Comparison of ENCODE assay signal across 10 cellular contexts in genomic region chr14:65301862-65302539, GRCh38.
DNase-seq lines count a peak whose midpoint lies in the region; ATAC-seq and TF ChIP-seq lines count a peak whose summit lies in the region.
"Had no signal": no experiment of that assay in that cellular context is flagged by ENCODE, and none has a peak within 500 bp of the region (broad histone marks: within the 10 kb centered on the region; RNA-seq: fewer than 3 reads in every experiment).

No MANE protein-coding gene starts in this region.

- H2AFZ ChIP-seq in smooth muscle cell (ENCODE audit: low read depth), result no peak overlapping the region

- DNase-seq in amniotic epithelial cell (ENCODE audit: low read depth) (peak; percentile 24), smooth muscle cell (lab: John Stamatoyannopoulos, UW; ENCODE audit: unreplicated experiment) (no peak), GM10248 (ENCODE audit: extremely low spot score) (no peak), SIG-M5 (lab: John Stamatoyannopoulos, UW) (no peak)
- DNase-seq: DND-41 had no signal

- H3K9ac ChIP-seq in smooth muscle cell (ENCODE audit: low read depth), result no peak overlapping the region

- TF ChIP-seq POLR2A in GM10847 (IDR thresholded peaks at IDR 0.05; ENCODE audit: extremely low read depth, insufficient read length) (peak; percentile 32), gastroesophageal sphincter (IDR thresholded peaks at IDR 0.05) (no peak)

- H3K27me3 ChIP-seq in smooth muscle cell (ENCODE audit: low read depth), result no peaks in the 10 kb centered on the region
- no peaks in the 10 kb centered on the region for H3K27me3 ChIP-seq in gastroesophageal sphincter
- H3K27me3 ChIP-seq: cardiac muscle cell had no signal

- TF ChIP-seq EP300 in gastroesophageal sphincter (IDR thresholded peaks at IDR 0.05), result no peak

- H3K9me3 ChIP-seq in smooth muscle cell (replicated peaks; ENCODE audit: low read depth) (no peaks in the 10 kb centered on the region), gastroesophageal sphincter (no peaks in the 10 kb centered on the region)

- H3K4me3 ChIP-seq in smooth muscle cell (no peak overlapping the region), gastroesophageal sphincter (no peak overlapping the region)
- H3K4me3 ChIP-seq: cardiac muscle cell had no signal

- no peaks in the 10 kb centered on the region for H4K20me1 ChIP-seq in smooth muscle cell (ENCODE audit: low read depth)

- no peak for TF ChIP-seq CTCF in smooth muscle cell (IDR thresholded peaks at IDR 0.05; ENCODE audit: borderline replicate concordance, insufficient read depth, poor library complexity, severe bottlenecking)
- TF ChIP-seq CTCF in GM10248 (IDR thresholded peaks at IDR 0.05; ENCODE audit: control extremely low read depth, extremely low read depth, low read depth, missing control alignments), result no peak
- TF ChIP-seq CTCF in gastroesophageal sphincter (IDR thresholded peaks at IDR 0.05), result no peak

- no peaks in the 10 kb centered on the region for H3K79me2 ChIP-seq in smooth muscle cell (ENCODE audit: low read depth)

- H3K27ac ChIP-seq in smooth muscle cell (ENCODE audit: low read depth) (no peak overlapping the region), gastroesophageal sphincter (no peak overlapping the region)
- H3K27ac ChIP-seq: cardiac muscle cell had no signal

- H3F3A ChIP-seq in smooth muscle cell (ENCODE audit: low read depth), result no peaks in the 10 kb centered on the region

- ATAC-seq in GM21381 (IDR thresholded peaks at IDR 0.05; ENCODE audit: unreplicated experiment) (peak; percentile 56), HG03460 (IDR thresholded peaks at IDR 0.05; ENCODE audit: unreplicated experiment) (peak; percentile 53), gastroesophageal sphincter (no peak)

- POLR2A ChIA-PET in GM10248 (lab: Yijun Ruan, JAX), result interaction anchor here (0.6 to 5.6 kb wide), 10 partner anchors 10 to 344 kb away, joined by 3 to 50 read pairs (median 4); partner anchors contain the start of gene FUT8

- H3K4me1 ChIP-seq in smooth muscle cell (ENCODE audit: low read depth) (peaks cover 15% of the 10 kb centered on the region), gastroesophageal sphincter (no peaks in the 10 kb centered on the region)

- H3K36me3 ChIP-seq in smooth muscle cell (ENCODE audit: low read depth), result no peaks in the 10 kb centered on the region
- no peaks in the 10 kb centered on the region for H3K36me3 ChIP-seq in gastroesophageal sphincter
- H3K36me3 ChIP-seq: cardiac muscle cell had no signal

- WGBS in smooth muscle cell (ENCODE audit: low lambda C conversion rate), result 92% methylated on average over 7 of the region's 7 CpGs
- WGBS in gastroesophageal sphincter (ENCODE audit: low coverage in 1 of 2), 2 donors, result 83 to 100% methylated on average over 2 to 4 of the region's 7 CpGs

- CTCF ChIA-PET in GM10248 (lab: Yijun Ruan, JAX), result interaction anchor here (0.9 to 7.4 kb wide), 11 partner anchors 9 to 523 kb away, joined by 3 to 51 read pairs (median 5); partner anchors contain the start of gene FUT8

- H3K4me2 ChIP-seq in smooth muscle cell, result no peak overlapping the region
